ENCODE assay signal across 25 cellular contexts in genomic region chr10:91864744-91865143, GRCh38. TPM values are rescaled to one million over a fixed set of nuclear protein-coding genes. Genes with fewer than 3 reads are reported as not detected.
A peak's percentile ranks its signal among the peaks of the same experiment; 100 is the strongest.
DNase-seq lines count a peak whose midpoint lies in the region; ATAC-seq and TF ChIP-seq lines count a peak whose summit lies in the region.
"Had no signal": no experiment of that assay in that cellular context is flagged by ENCODE, and none has a peak within 500 bp of the region (broad histone marks: within the 10 kb centered on the region; RNA-seq: fewer than 3 reads in every experiment).

No MANE protein-coding gene starts in this region.

- H3K36me3 ChIP-seq in GM23338 (ENCODE audit: insufficient read depth) = no peaks in the 10 kb centered on the region; the same call in 1 of the 2 replicates
- H3K36me3 ChIP-seq in mesenchymal stem cell (ENCODE audit: control insufficient read depth in 1 of 2, insufficient read depth in 2 of 2, low read depth in 1 of 2, low read length in 2 of 2) = peaks cover 0 to 65% of the 10 kb centered on the region in 2 experiments
- H3K36me3 ChIP-seq in CD4-positive, alpha-beta memory T cell (ENCODE audit: insufficient read depth, low read length) = peaks cover 20% of the 10 kb centered on the region

- H3K4me1 Mint-ChIP-seq in activated CD4-positive, alpha-beta T cell treated with anti-CD3 and anti-CD28 coated beads for 36 hours = peaks cover 5% of the 10 kb centered on the region
- H3K4me1 Mint-ChIP-seq in GM23338 = peaks cover 48% of the 10 kb centered on the region
- no peaks in the 10 kb centered on the region for H3K4me1 Mint-ChIP-seq in activated T-helper 17 cell treated with anti-CD3 and anti-CD28 coated beads, Interleukin-2, amount 50 U/mL, for 72 hours
- H3K4me1 Mint-ChIP-seq in CD4-positive, alpha-beta memory T cell = peaks cover 0 to 1% (median 0%) of the 10 kb centered on the region in 4 donors
- no peaks in the 10 kb centered on the region for H3K4me1 Mint-ChIP-seq in CD4-positive, alpha-beta T cell (ENCODE audit: low read depth)

- H3K9me3 ChIP-seq in mesenchymal stem cell (ENCODE audit: control insufficient read depth, low read length) = no peaks in the 10 kb centered on the region
- no peaks in the 10 kb centered on the region for H3K9me3 ChIP-seq in CD4-positive, alpha-beta memory T cell (ENCODE audit: control insufficient read depth in 1 of 2, low read length in 2 of 2)
- H3K9me3 ChIP-seq in CD4-positive, alpha-beta T cell (ENCODE audit: control insufficient read depth, low read length) = no peaks in the 10 kb centered on the region
- H3K9me3 ChIP-seq: BE2C, MG63, SJCRH30 had no signal

- no peak overlapping the region for H2AK5ac ChIP-seq in mesenchymal stem cell (ENCODE audit: low read length, severe bottlenecking)

- H2BK12ac ChIP-seq in mesenchymal stem cell (ENCODE audit: low read length in 2 of 2) = no peak overlapping the region

- H3K4me2 ChIP-seq in GM23338 = peak overlapping the region; percentile 10; the same call in 1 of the 2 replicates
- H3K4me2 ChIP-seq in mesenchymal stem cell (ENCODE audit: low read length, poor library complexity, severe bottlenecking) = no peak overlapping the region

- no peak overlapping the region for H3K18ac ChIP-seq in mesenchymal stem cell (ENCODE audit: low read depth in 1 of 2, low read length in 2 of 2)

- CTCF ChIA-PET in activated CD4-positive, alpha-beta T cell treated with anti-CD3 and anti-CD28 coated beads for 36 hours (lab: Charles Lee) = interaction anchor here (0.7 to 1.4 kb wide), 3 partner anchors 28 to 105 kb away, joined by 3 to 8 read pairs (median 5); no protein-coding TSS in a partner anchor
- CTCF ChIA-PET in CD4-positive, alpha-beta memory T cell (lab: Charles Lee; ENCODE audit: partially characterized antibody) = no interaction called here
- CTCF ChIA-PET in CD4-positive, alpha-beta T cell (lab: Charles Lee) = no interaction called here

- H4K91ac ChIP-seq in mesenchymal stem cell (ENCODE audit: low read length) = no peak overlapping the region

- no peaks in the 10 kb centered on the region for H3K27me3 Mint-ChIP-seq in activated CD4-positive, alpha-beta T cell treated with anti-CD3 and anti-CD28 coated beads for 36 hours
- H3K27me3 Mint-ChIP-seq in GM23338 (ENCODE audit: insufficient read depth, low read depth, poor library complexity) = peaks cover 3% of the 10 kb centered on the region
- no peaks in the 10 kb centered on the region for H3K27me3 Mint-ChIP-seq in activated T-helper 17 cell treated with anti-CD3 and anti-CD28 coated beads, Interleukin-2, amount 50 U/mL, for 72 hours
- H3K27me3 Mint-ChIP-seq in CD4-positive, alpha-beta memory T cell = no peaks in the 10 kb centered on the region
- no peaks in the 10 kb centered on the region for H3K27me3 Mint-ChIP-seq in CD4-positive, alpha-beta T cell
- H3K27me3 Mint-ChIP-seq: CD4-positive, CD25-positive, alpha-beta regulatory T cell; IgD-negative memory B cell had no signal

- H3K9ac ChIP-seq in mesenchymal stem cell (ENCODE audit: low read length) = no peak overlapping the region

- H3K4ac ChIP-seq in mesenchymal stem cell (ENCODE audit: low read depth in 1 of 2, low read length in 2 of 2) = no peak overlapping the region

- peaks cover 51% of the 10 kb centered on the region for H3K4me1 ChIP-seq in GM23338 (ENCODE audit: insufficient read depth)
- H3K4me1 ChIP-seq in mesenchymal stem cell (ENCODE audit: control insufficient read depth, insufficient read depth, low read depth, low read length) = no peaks in the 10 kb centered on the region
- H3K4me1 ChIP-seq in CD4-positive, alpha-beta memory T cell (ENCODE audit: insufficient read depth, low read length) = no peaks in the 10 kb centered on the region
- H3K4me1 ChIP-seq: BE2C, SJCRH30 had no signal

- H3K27ac ChIP-seq in GM23338 (ENCODE audit: low read depth) (peak overlapping the region; percentile 85), mesenchymal stem cell (ENCODE audit: low read length, poor library complexity, severe bottlenecking) (no peak overlapping the region)
- no peak overlapping the region for H3K27ac ChIP-seq in CD4-positive, alpha-beta memory T cell (ENCODE audit: low read depth, low read length)
- no peak overlapping the region for H3K27ac ChIP-seq in CD4-positive, alpha-beta T cell (ENCODE audit: low read depth, low read length)
- H3K27ac ChIP-seq: HL-60, RWPE1, SJCRH30 had no signal

- H3K9me2 ChIP-seq in GM23338 (ENCODE audit: insufficient read depth) = no peaks in the 10 kb centered on the region

- H4K8ac ChIP-seq in mesenchymal stem cell (ENCODE audit: low read length) = no peak overlapping the region

- POLR2A ChIA-PET in activated CD4-positive, alpha-beta T cell treated with anti-CD3 and anti-CD28 coated beads for 36 hours (lab: Charles Lee) = interaction anchor here (0.6 kb wide), 2 partner anchors 99 to 146 kb away, joined by 4 to 5 read pairs; no protein-coding TSS in a partner anchor
- POLR2A ChIA-PET in CD4-positive, alpha-beta memory T cell (lab: Charles Lee; ENCODE audit: partially characterized antibody) = interaction anchor here (0.6 to 1.0 kb wide), 2 partner anchors 61 to 69 kb away, joined by 3 to 4 read pairs; no protein-coding TSS in a partner anchor
- POLR2A ChIA-PET in CD4-positive, alpha-beta T cell (lab: Charles Lee) = interaction anchor here (0.6 kb wide), 1 partner anchor 67 kb away, joined by 3 read pairs; the partner anchor contains the start of gene TNKS2

- H3K36me3 Mint-ChIP-seq in activated CD4-positive, alpha-beta T cell treated with anti-CD3 and anti-CD28 coated beads for 36 hours (ENCODE audit: low read depth) = peaks cover 27% of the 10 kb centered on the region
- H3K36me3 Mint-ChIP-seq in GM23338 (ENCODE audit: low read depth) = peaks cover 22% of the 10 kb centered on the region; the same call in 2 of the 3 replicates
- peaks cover 55% of the 10 kb centered on the region for H3K36me3 Mint-ChIP-seq in activated T-helper 17 cell treated with anti-CD3 and anti-CD28 coated beads, Interleukin-2, amount 50 U/mL, for 72 hours (ENCODE audit: low read depth)
- H3K36me3 Mint-ChIP-seq in CD4-positive, alpha-beta memory T cell = peaks cover 36 to 52% of the 10 kb centered on the region in 2 donors
- peaks cover 51% of the 10 kb centered on the region for H3K36me3 Mint-ChIP-seq in CD4-positive, alpha-beta T cell (ENCODE audit: low read depth)

- H3K27me3 ChIP-seq in GM23338 (ENCODE audit: insufficient read depth) (no peaks in the 10 kb centered on the region), mesenchymal stem cell (ENCODE audit: control insufficient read depth in 1 of 2, insufficient read depth in 1 of 2, low read length in 2 of 2) (no peaks in the 10 kb centered on the region)
- no peaks in the 10 kb centered on the region for H3K27me3 ChIP-seq in CD4-positive, alpha-beta memory T cell (ENCODE audit: insufficient read depth, low read length)
- H3K27me3 ChIP-seq in CD4-positive, alpha-beta T cell (ENCODE audit: control insufficient read depth, insufficient read depth, low read length) = no peaks in the 10 kb centered on the region
- H3K27me3 ChIP-seq: BE2C, MG63, SJCRH30 had no signal

- H2AFZ ChIP-seq in GM23338 (no peak overlapping the region), mesenchymal stem cell (ENCODE audit: low read depth, low read length) (no peak overlapping the region)

- no peaks in the 10 kb centered on the region for H3K9me3 Mint-ChIP-seq in activated CD4-positive, alpha-beta T cell treated with anti-CD3 and anti-CD28 coated beads for 36 hours (ENCODE audit: low read depth)
- H3K9me3 Mint-ChIP-seq in GM23338 = no peaks in the 10 kb centered on the region
- H3K9me3 Mint-ChIP-seq in activated T-helper 17 cell treated with anti-CD3 and anti-CD28 coated beads, Interleukin-2, amount 50 U/mL, for 72 hours = no peaks in the 10 kb centered on the region
- H3K9me3 Mint-ChIP-seq in CD4-positive, alpha-beta memory T cell = no peaks in the 10 kb centered on the region
- H3K9me3 Mint-ChIP-seq in CD4-positive, alpha-beta T cell = no peaks in the 10 kb centered on the region
- H3K9me3 Mint-ChIP-seq: CD4-positive, CD25-positive, alpha-beta regulatory T cell; IgD-negative memory B cell had no signal

- ATAC-seq in activated CD4-positive, alpha-beta T cell treated with anti-CD3 and anti-CD28 coated beads for 36 hours = peak; percentile 60
- no peak for ATAC-seq in GM23338
- ATAC-seq in activated T-helper 17 cell treated with anti-CD3 and anti-CD28 coated beads, Interleukin-2, amount 50 U/mL, for 72 hours (replicated peaks) = peak; percentile 43
- ATAC-seq in CD4-positive, alpha-beta T cell (ENCODE audit: poor library complexity) = no peak

- H3K14ac ChIP-seq in mesenchymal stem cell (ENCODE audit: low read length in 2 of 2) = no peak overlapping the region

- H3K79me1 ChIP-seq in mesenchymal stem cell (replicated peaks; ENCODE audit: low read length, poor library complexity, severe bottlenecking) = no peaks in the 10 kb centered on the region

- intact Hi-C loops in activated CD4-positive, alpha-beta T cell treated with anti-CD3 and anti-CD28 coated beads for 36 hours (cut with DNase I, micrococcal nuclease) = no loop called here
- intact Hi-C loops in CD4-positive, alpha-beta memory T cell (cut with micrococcal nuclease) = no loop called here
- intact Hi-C loops in CD4-positive, alpha-beta T cell (cut with DNase I, micrococcal nuclease) = no loop called here

- no peak for DNase-seq in activated CD4-positive, alpha-beta T cell treated with anti-CD3 and anti-CD28 coated beads for 36 hours
- no peak for DNase-seq in activated CD4-positive, alpha-beta T cell treated with anti-CD3 and anti-CD28 coated beads, Interleukin-2, amount 50 U/mL, for 4 hours
- no peak for DNase-seq in GM23338 (ENCODE audit: low spot score)
- peak; percentile 65 for DNase-seq in mesenchymal stem cell
- no peak for DNase-seq in NCI-H2171 treated with DMSO at 0.1 percent for 48 hours (lab: John Stamatoyannopoulos, UW)
- no peak for DNase-seq in CD4-positive, alpha-beta memory T cell
- DNase-seq in CD4-positive, alpha-beta T cell = no peak
- DNase-seq: 8988T; BE2C; Calu3; CD4-positive, CD25-positive, alpha-beta regulatory T cell; DMS53; H7; Kasumi-1; MG63; NCI-H1092; NCI-H1436 treated with DMSO at 0.1 percent for 48 hours; NCI-H2029 treated with DMSO at 0.1 percent for 48 hours; NCI-H510A; NCI-H774; SJCRH30 had no signal

- no peak overlapping the region for H3K23ac ChIP-seq in mesenchymal stem cell (ENCODE audit: low read length in 2 of 2)

- H3F3A ChIP-seq in GM23338 (replicated peaks; ENCODE audit: low read depth) = 0 out of 2 replicates have a peak, but pooled peaks cover 11% of the 10 kb centered on the region

- 81% methylated on average over 2 of the region's 2 CpGs for WGBS in mesenchymal stem cell

- H4K20me1 ChIP-seq in GM23338 (replicated peaks; ENCODE audit: insufficient read depth) = no peaks in the 10 kb centered on the region

- H3K4me3 ChIP-seq in GM23338 (no peak overlapping the region), mesenchymal stem cell (ENCODE audit: insufficient read depth in 1 of 2, low read depth in 1 of 2, low read length in 2 of 2) (no peak overlapping the region)
- H3K4me3 ChIP-seq in CD4-positive, alpha-beta memory T cell (ENCODE audit: low read length in 2 of 2) = no peak overlapping the region
- H3K4me3 ChIP-seq: MG63, SJCRH30 had no signal

- no peaks in the 10 kb centered on the region for H3K79me2 ChIP-seq in GM23338 (replicated peaks; ENCODE audit: insufficient read depth)

- no peak overlapping the region for H3K27ac Mint-ChIP-seq in activated CD4-positive, alpha-beta T cell treated with anti-CD3 and anti-CD28 coated beads for 36 hours
- peak overlapping the region; percentile 84 for H3K27ac Mint-ChIP-seq in GM23338
- H3K27ac Mint-ChIP-seq in activated T-helper 17 cell treated with anti-CD3 and anti-CD28 coated beads, Interleukin-2, amount 50 U/mL, for 72 hours = no peak overlapping the region
- H3K27ac Mint-ChIP-seq in CD4-positive, alpha-beta memory T cell = peak overlapping the region in 1 of 7 donors; percentile 54
- H3K27ac Mint-ChIP-seq in CD4-positive, alpha-beta T cell = no peak overlapping the region

- no peak overlapping the region for H3K4me3 Mint-ChIP-seq in activated CD4-positive, alpha-beta T cell treated with anti-CD3 and anti-CD28 coated beads for 36 hours
- no peak overlapping the region for H3K4me3 Mint-ChIP-seq in GM23338
- no peak overlapping the region for H3K4me3 Mint-ChIP-seq in activated T-helper 17 cell treated with anti-CD3 and anti-CD28 coated beads, Interleukin-2, amount 50 U/mL, for 72 hours
- no peak overlapping the region for H3K4me3 Mint-ChIP-seq in CD4-positive, alpha-beta memory T cell
- no peak overlapping the region for H3K4me3 Mint-ChIP-seq in CD4-positive, alpha-beta T cell
- H3K4me3 Mint-ChIP-seq: CD4-positive, CD25-positive, alpha-beta regulatory T cell; IgD-negative memory B cell had no signal

- no peak overlapping the region for H2BK15ac ChIP-seq in mesenchymal stem cell (ENCODE audit: low read depth, poor library complexity, severe bottlenecking)

- no peak overlapping the region for H2BK120ac ChIP-seq in mesenchymal stem cell (ENCODE audit: low read depth, low read length)

- no peak for TF ChIP-seq CTCF in GM23338 (conservative IDR thresholded peaks at IDR 0.05; ENCODE audit: low read depth in 2 of 2)
- no peak for TF ChIP-seq CTCF in CD4-positive, alpha-beta T cell (IDR thresholded peaks at IDR 0.05)

- no peak overlapping the region for H2BK5ac ChIP-seq in mesenchymal stem cell (ENCODE audit: low read depth, low read length, poor library complexity, severe bottlenecking)

RNA-seq across cellular contexts. Expression of gene FGFBP3, which starts 44.5 kb away (rescaled TPM):
- total RNA-seq in activated CD4-positive, alpha-beta T cell treated with anti-CD3 and anti-CD28 coated beads for 36 hours = 1 to 10 TPM; 1.5 TPM
- total RNA-seq in GM23338 (2014; rRNA removed; shearing (Covaris generic)) = 73.2 and 73.9 TPM in 2 replicates
- 65.7 and 71.9 TPM in 2 replicates for polyA plus RNA-seq in GM23338 (2016; fragmentation: Nextera tagmentation; extraction: Ambion mirVana)
- total RNA-seq in activated T-helper 17 cell treated with anti-CD3 and anti-CD28 coated beads, Interleukin-2, amount 50 U/mL, for 72 hours = under 1 TPM; 0.37 to 0.65 TPM
- 3.7 TPM for polyA plus RNA-seq in mesenchymal stem cell (2013, experiment 1 of 2)
- polyA plus RNA-seq in mesenchymal stem cell (2013, experiment 2 of 2) = 3.3 TPM
- total RNA-seq in CD4-positive, alpha-beta memory T cell = 1 to 10 TPM; 6.2 to 6.5 TPM
- 1 to 10 TPM; 1.1 to 2.6 TPM for polyA plus RNA-seq in CD4-positive, alpha-beta memory T cell
- total RNA-seq in CD4-positive, alpha-beta T cell = 1 to 10 TPM; 1.4 to 1.5 TPM

RNA-seq across cellular contexts. Expression of gene BTAF1, which starts 58.8 kb away (rescaled TPM):
- 10 to 100 TPM; 59.0 to 59.4 TPM for total RNA-seq in activated CD4-positive, alpha-beta T cell treated with anti-CD3 and anti-CD28 coated beads for 36 hours
- 47.3 and 55.7 TPM in 2 replicates for total RNA-seq in GM23338 (2014; rRNA removed; shearing (Covaris generic))
- 19.0 and 30.4 TPM in 2 replicates for polyA plus RNA-seq in GM23338 (2016; fragmentation: Nextera tagmentation; extraction: Ambion mirVana)
- 100 to 1,000 TPM in 1 of 2 donors, 10 to 100 TPM in 1; 49.1 to 122 TPM for total RNA-seq in activated T-helper 17 cell treated with anti-CD3 and anti-CD28 coated beads, Interleukin-2, amount 50 U/mL, for 72 hours
- polyA plus RNA-seq in mesenchymal stem cell (2013, experiment 1 of 2) = 16.7 TPM
- 16.6 TPM for polyA plus RNA-seq in mesenchymal stem cell (2013, experiment 2 of 2)
- 10 to 100 TPM; 69.1 to 76.9 TPM for total RNA-seq in CD4-positive, alpha-beta memory T cell
- 10 to 100 TPM in 1 of 2 donors, 1 to 10 TPM in 1; 6.0 to 13.9 TPM for polyA plus RNA-seq in CD4-positive, alpha-beta memory T cell
- total RNA-seq in CD4-positive, alpha-beta T cell = 10 to 100 TPM; 80.8 to 85.8 TPM

Comparison
In these comparisons a context has a peak if more than half of its experiments do, and no peak if none do; other contexts are left out.
1. ATAC-seq: peak in activated CD4-positive, alpha-beta T cell treated with anti-CD3 and anti-CD28 coated beads for 36 hours (single experiment) and activated T-helper 17 cell treated with anti-CD3 and anti-CD28 coated beads, Interleukin-2, amount 50 U/mL, for 72 hours (single experiment); none in GM23338 (single experiment) and CD4-positive, alpha-beta T cell (single experiment).